In genomic region chr16:66381585-66382170, GRCh38 we compare ENCODE assay signal across 19 cellular contexts. TPM values are rescaled to one million over a fixed set of nuclear protein-coding genes. Genes with fewer than 3 reads are reported as not detected.
DNase-seq lines count a peak whose midpoint lies in the region; ATAC-seq and TF ChIP-seq lines count a peak whose summit lies in the region.
"Had no signal": no experiment of that assay in that cellular context is flagged by ENCODE, and none has a peak within 500 bp of the region (broad histone marks: within the 10 kb centered on the region; RNA-seq: fewer than 3 reads in every experiment).

No MANE protein-coding gene starts in this region.

- H3K27me3 Mint-ChIP-seq in mesothelial cell of epicardium (ENCODE audit: low read depth) = no peaks in the 10 kb centered on the region

- intact Hi-C loops in Right ventricle myocardium inferior (cut with DNase I) (loop anchor here (2.0 kb wide), 1 partner anchor 15 kb away; the partner anchor contains the start of gene CDH5), cardiac septum (cut with DNase I) (no loop called here), esophagus squamous epithelium (cut with DNase I) (no loop called here), ovary (cut with DNase I) (no loop called here)

- H3K4me1 ChIP-seq in esophagus squamous epithelium (peaks cover 0 to 27% (median 0%) of the 10 kb centered on the region in 3 donors), ovary (ENCODE audit: insufficient read depth) (no peaks in the 10 kb centered on the region)

- no peak overlapping the region for H3K4me3 ChIP-seq in esophagus squamous epithelium
- no peak overlapping the region for H3K4me3 ChIP-seq in ovary

- H3K9me3 Mint-ChIP-seq in mesothelial cell of epicardium = peaks cover 16% of the 10 kb centered on the region
- H3K9me3 Mint-ChIP-seq: activated B cell treated with CpG ODN at 0.5 μM for 24 hours; CD4-positive, alpha-beta T cell had no signal

- H3K4me3 Mint-ChIP-seq in mesothelial cell of epicardium = no peak overlapping the region
- H3K4me3 Mint-ChIP-seq: activated B cell treated with CpG ODN at 0.5 μM for 24 hours; CD4-positive, alpha-beta T cell; naive thymus-derived CD8-positive, alpha-beta T cell had no signal

- H3K27ac Mint-ChIP-seq in mesothelial cell of epicardium = peak overlapping the region; percentile 92
- H3K27ac Mint-ChIP-seq: activated B cell treated with CpG ODN at 0.5 μM for 24 hours; activated T-helper 2 cell treated with anti-CD3 and anti-CD28 coated beads, Interferon-gamma antibody, Interleukin-2, Interleukin-4, amounts not matched to agents 10 μg/mL and 5 μg/mL and 100 μg/mL, durations not matched to agents 14 hours and 24 hours and 36 hours; CD4-positive, alpha-beta T cell; naive thymus-derived CD8-positive, alpha-beta T cell had no signal

- 93 to 97% methylated on average over 3 to 5 of the region's 5 CpGs for WGBS in esophagus squamous epithelium, 2 donors
- 54 to 92% (median 80%) methylated on average over 5 of the region's 5 CpGs for WGBS in ovary, 3 donors

- H3K4me1 Mint-ChIP-seq in mesothelial cell of epicardium = peaks cover 25% of the 10 kb centered on the region
- H3K4me1 Mint-ChIP-seq: activated B cell treated with CpG ODN at 0.5 μM for 24 hours had no signal

- TF ChIP-seq EP300 in ovary (IDR thresholded peaks at IDR 0.05) = no peak

- H3K27ac ChIP-seq in esophagus squamous epithelium (peak overlapping the region in 3 of 4 donors; percentile 62 to 74 (median 74)), ovary (no peak overlapping the region)

- no peak for DNase-seq in Right ventricle myocardium inferior (ENCODE audit: missing footprints)
- DNase-seq in cardiac septum (ENCODE audit: low spot score) = no peak
- DNase-seq in esophagus squamous epithelium (lab: John Stamatoyannopoulos, UW) = no peak
- DNase-seq in mesothelial cell of epicardium (ENCODE audit: low spot score in 2 of 2, unreplicated experiment in 2 of 2) = no peak
- DNase-seq in ovary = no peak
- no peak for DNase-seq in NCI-H345 treated with DMSO at 0.1 percent for 48 hours (lab: John Stamatoyannopoulos, UW; ENCODE audit: unreplicated experiment)
- DNase-seq: activated B cell treated with CpG ODN at 0.5 μM for 24 hours; activated CD8-positive, alpha-beta memory T cell treated with anti-CD3 and anti-CD28 coated beads for 24 hours; CD4-positive, alpha-beta T cell; cortex of kidney; hypothalamus; naive thymus-derived CD8-positive, alpha-beta T cell; NCI-H1930; NCI-H510A had no signal

- H3K36me3 ChIP-seq in esophagus squamous epithelium (no peaks in the 10 kb centered on the region), ovary (no peaks in the 10 kb centered on the region)

- TF ChIP-seq CTCF in esophagus squamous epithelium (IDR thresholded peaks at IDR 0.05) (no peak), mesothelial cell of epicardium (IDR thresholded peaks at IDR 0.05; ENCODE audit: unreplicated experiment) (no peak), ovary (IDR thresholded peaks at IDR 0.05) (no peak)

- no peaks in the 10 kb centered on the region for H3K27me3 ChIP-seq in esophagus squamous epithelium
- H3K27me3 ChIP-seq in ovary = no peaks in the 10 kb centered on the region

- ATAC-seq in Right ventricle myocardium inferior (peak; percentile 10), HG03439 (IDR thresholded peaks at IDR 0.05; ENCODE audit: unreplicated experiment) (no peak), GM18867 (IDR thresholded peaks at IDR 0.05; ENCODE audit: unreplicated experiment) (no peak)
- ATAC-seq: naive thymus-derived CD8-positive, alpha-beta T cell had no signal

- no peaks in the 10 kb centered on the region for H3K9me3 ChIP-seq in esophagus squamous epithelium
- no peaks in the 10 kb centered on the region for H3K9me3 ChIP-seq in ovary

- TF ChIP-seq POLR2A in esophagus squamous epithelium (IDR thresholded peaks at IDR 0.05) = no peak
- TF ChIP-seq POLR2A in ovary (IDR thresholded peaks at IDR 0.05) = no peak

- peaks cover 3% of the 10 kb centered on the region for H3K36me3 Mint-ChIP-seq in mesothelial cell of epicardium
- H3K36me3 Mint-ChIP-seq: naive thymus-derived CD8-positive, alpha-beta T cell had no signal

RNA-seq across cellular contexts. Expression of gene CDH5, which starts 15.2 kb away (rescaled TPM):
- total RNA-seq in Right ventricle myocardium inferior = 58.4 TPM
- 51.9 TPM for total RNA-seq in cardiac septum
- 10 to 100 TPM in 1 of 4 donors, 1 to 10 TPM in 3; 1.7 to 21.6 (median 8.0) TPM for total RNA-seq in esophagus squamous epithelium
- total RNA-seq in mesothelial cell of epicardium = 0.09 to 0.27 TPM (median 0.16 TPM) in 3 replicates
- 10 to 100 TPM in 4 of 7 donors, 1 to 10 TPM in 3; 6.0 to 24.7 (median 10.8) TPM for total RNA-seq in ovary
- 10 to 100 TPM; 18.7 to 36.8 TPM for polyA plus RNA-seq in ovary
- total RNA-seq: activated B cell treated with CpG ODN at 0.5 μM for 24 hours; activated T-helper 2 cell treated with anti-CD3 and anti-CD28 coated beads, Interferon-gamma antibody, Interleukin-2, Interleukin-4, amounts not matched to agents 10 μg/mL and 5 μg/mL and 100 μg/mL, durations not matched to agents 14 hours and 24 hours and 36 hours; CD4-positive, alpha-beta T cell; naive thymus-derived CD8-positive, alpha-beta T cell; OCI-LY7; T-helper 1 cell treated with Interleukin-12 subunit alpha and Interleukin-12 subunit beta and Interleukin-4 antibody, amounts not matched to agents 30 ng/mL and 1 ng/mL, for 36 hours had no signal
- polyA plus RNA-seq: naive thymus-derived CD8-positive, alpha-beta T cell had no signal

RNA-seq across cellular contexts. Expression of gene BEAN1, which starts 45.4 kb away (rescaled TPM):
- 2.4 TPM for total RNA-seq in Right ventricle myocardium inferior
- 2.8 TPM for total RNA-seq in cardiac septum
- total RNA-seq in esophagus squamous epithelium = 1 to 10 TPM in 1 of 4 donors, under 1 TPM in 2, not detected in 1; 0.23 to 1.8 (median 0.76) TPM
- total RNA-seq in mesothelial cell of epicardium = 0.82 to 1.1 TPM (median 1.0 TPM) in 3 replicates
- 1 to 10 TPM in 2 of 7 donors, under 1 TPM in 4, not detected in 1; 0.15 to 2.2 (median 0.54) TPM for total RNA-seq in ovary
- polyA plus RNA-seq in ovary = under 1 TPM; 0.62 to 0.72 TPM
- total RNA-seq: activated B cell treated with CpG ODN at 0.5 μM for 24 hours; activated T-helper 2 cell treated with anti-CD3 and anti-CD28 coated beads, Interferon-gamma antibody, Interleukin-2, Interleukin-4, amounts not matched to agents 10 μg/mL and 5 μg/mL and 100 μg/mL, durations not matched to agents 14 hours and 24 hours and 36 hours; CD4-positive, alpha-beta T cell; naive thymus-derived CD8-positive, alpha-beta T cell; T-helper 1 cell treated with Interleukin-12 subunit alpha and Interleukin-12 subunit beta and Interleukin-4 antibody, amounts not matched to agents 30 ng/mL and 1 ng/mL, for 36 hours had no signal
- polyA plus RNA-seq: naive thymus-derived CD8-positive, alpha-beta T cell had no signal

Comparison
In these comparisons a context has a peak if more than half of its experiments do, and no peak if none do; other contexts are left out.
1. H3K27ac ChIP-seq: peak in esophagus squamous epithelium (3 of 4); none in ovary (0 of 2).